ENCODE assay signal across 27 cellular contexts in genomic region chr12:19033244-19033643, GRCh38.
"Had no signal": no experiment of that assay in that cellular context is flagged by ENCODE, and none has a peak within 500 bp of the region (broad histone marks: within the 10 kb centered on the region; RNA-seq: fewer than 3 reads in every experiment).

No MANE protein-coding gene starts in this region.

- H3K4me3 ChIP-seq: ascending aorta had no signal

- H3K4me1 ChIP-seq: ascending aorta had no signal

- H3K9me3 ChIP-seq: ascending aorta had no signal

- FAIRE-seq: TTC549 had no signal

- H3K27ac ChIP-seq: ascending aorta, VCaP had no signal

- DNase-seq: activated B cell treated with CpG ODN at 0.5 μM for 24 hours; activated CD4-positive, alpha-beta memory T cell treated with anti-CD3 and anti-CD28 coated beads for 36 hours; activated CD4-positive, alpha-beta T cell treated with anti-CD3 and anti-CD28 coated beads for 4 hours; activated CD4-positive, alpha-beta T cell treated with anti-CD3 and anti-CD28 coated beads, Interleukin-2, amount 10 ng/mL, durations not matched to agents 24 days and 14 days; activated CD4-positive, alpha-beta T cell treated with anti-CD3 and anti-CD28 coated beads, Interleukin-2, amount 50 U/mL, for 1 hour; activated CD4-positive, alpha-beta T cell treated with anti-CD3 and anti-CD28 coated beads, Interleukin-2, amount 50 U/mL, for 4 hours; activated CD4-positive, CD25-positive, alpha-beta regulatory T cell treated with anti-CD3 and anti-CD28 coated beads, Interleukin-2, amount 50 U/mL, for 72 hours; activated CD8-positive, alpha-beta memory T cell treated with anti-CD3 and anti-CD28 coated beads, Interleukin-2, amount 10 ng/mL, durations not matched to agents 7 days and 5 days; activated CD8-positive, alpha-beta memory T cell treated with anti-CD3 and anti-CD28 coated beads, Interleukin-2, amount 50 U/mL, for 48 hours; activated CD8-positive, alpha-beta T cell treated with anti-CD3 and anti-CD28 coated beads for 36 hours; activated effector memory CD4-positive, alpha-beta T cell treated with Interleukin-2 at 50 U/mL for 16 hours; activated gamma-delta T cell; activated naive CD4-positive, alpha-beta T cell treated with anti-CD3 and anti-CD28 coated beads, Interleukin-2, amount 10 ng/mL, durations not matched to agents 7 days and 5 days; activated naive CD4-positive, alpha-beta T cell treated with Interleukin-2 at 50 U/mL for 16 hours; activated naive CD8-positive, alpha-beta T cell treated with anti-CD3 and anti-CD28 coated beads, Interleukin-2, amount 10 ng/mL, durations not matched to agents 7 days and 5 days; activated naive CD8-positive, alpha-beta T cell treated with anti-CD3 and anti-CD28 coated beads, Interleukin-2, amount 50 U/mL, for 24 hours; activated T-cell treated with anti-CD3 and anti-CD28 coated beads, Interleukin-2, amount 50 U/mL, for 24 hours; activated T-cell treated with anti-CD3 and anti-CD28 coated beads, Interleukin-2, amount 50 U/mL, for 48 hours; amygdala; anterior cingulate cortex; central memory CD4-positive, alpha-beta T cell; T-helper 1 cell; T-helper 2 cell; T-helper 9 cell had no signal

- H3K27me3 ChIP-seq: ascending aorta had no signal

- H3K36me3 ChIP-seq: ascending aorta had no signal
